In the genomic region with DNA sequence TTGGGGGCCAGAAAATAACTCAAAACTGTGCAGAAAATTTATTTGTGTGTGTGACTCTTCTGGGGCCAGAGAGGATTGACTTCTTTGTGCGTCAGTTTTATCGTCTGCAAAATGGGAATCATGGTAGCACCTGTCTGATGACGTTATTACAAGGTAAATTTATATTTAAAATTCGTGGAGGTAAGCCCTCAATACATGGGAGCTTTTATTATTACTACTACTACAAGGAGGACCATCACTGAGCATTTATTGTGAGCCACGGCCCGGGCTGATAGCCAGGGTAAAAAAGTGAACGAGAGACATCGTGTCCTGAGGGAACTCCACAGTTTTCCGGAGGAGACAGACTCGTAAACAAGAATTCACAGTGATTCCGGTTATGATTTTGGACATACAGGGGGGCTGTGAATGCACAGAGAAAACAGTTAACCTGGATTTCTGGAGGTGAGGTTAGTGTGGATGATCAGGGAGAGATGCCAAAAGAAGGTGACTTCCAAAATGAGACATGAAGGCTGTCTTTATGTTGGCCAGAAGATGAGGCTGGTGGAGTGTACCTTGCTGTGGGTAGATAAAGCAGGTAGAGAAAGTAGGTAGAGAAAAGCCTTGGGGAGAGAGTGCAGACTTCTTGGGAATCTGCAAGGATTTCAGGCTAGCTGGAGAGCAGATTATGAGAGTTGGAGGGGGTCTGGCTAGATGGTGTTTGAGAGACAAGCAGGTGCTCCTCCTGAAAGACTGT, we compare ENCODE assay signal across 8 cellular contexts.
DNase-seq lines count a peak whose midpoint lies in the region; ATAC-seq and TF ChIP-seq lines count a peak whose summit lies in the region.

No MANE protein-coding gene starts in this region.

- peaks cover 7% of the 10 kb centered on the region for H3K4me1 Mint-ChIP-seq in memory B cell

- H3K27ac ChIP-seq in 22Rv1 (peak overlapping the region; percentile 32; the same call in 1 of the 2 replicates), cingulate gyrus (ENCODE audit: low read depth, low read length) (peak overlapping the region; percentile 44)

- TF ChIP-seq CTCF in 22Rv1 (IDR thresholded peaks at IDR 0.05) (no peak), HFF-Myc (IDR thresholded peaks at IDR 0.05; ENCODE audit: low read depth, low read length, missing control alignments) (no peak)

- ATAC-seq in memory B cell (ENCODE audit: low read depth) (peak; percentile 19), HG03108 (IDR thresholded peaks at IDR 0.05; ENCODE audit: unreplicated experiment) (no peak), GM18867 (IDR thresholded peaks at IDR 0.05; ENCODE audit: unreplicated experiment) (no peak)

- H3K27ac Mint-ChIP-seq in memory B cell: no peak overlapping the region

- H3K9me3 Mint-ChIP-seq in memory B cell: no peaks in the 10 kb centered on the region

- no peaks in the 10 kb centered on the region for H3K27me3 Mint-ChIP-seq in memory B cell

- no peak overlapping the region for H3K4me3 Mint-ChIP-seq in memory B cell

- peak overlapping the region; percentile 56 for H3K4me3 ChIP-seq in HFF-Myc (replicated peaks; ENCODE audit: low read depth, low read length)

- DNase-seq in HFF-Myc (ENCODE audit: extremely low read depth, low read depth): no peak
- no peak for DNase-seq in memory B cell (ENCODE audit: low spot score in 2 of 2)
- no peak for DNase-seq in putamen (ENCODE audit: low spot score)
- DNase-seq in SHP77 treated with DMSO at 0.1 percent for 48 hours (lab: John Stamatoyannopoulos, UW): no peak

- no peaks in the 10 kb centered on the region for H3K36me3 Mint-ChIP-seq in memory B cell
